ENCODE assay signal across 8 cellular contexts in genomic region chr12:124479680-124480468, GRCh38.
DNase-seq lines count a peak whose midpoint lies in the region; ATAC-seq, FAIRE-seq and TF ChIP-seq lines count a peak whose summit lies in the region.

No MANE protein-coding gene starts in this region.

- ATAC-seq in HG02610 (IDR thresholded peaks at IDR 0.05; ENCODE audit: unreplicated experiment) (peak; percentile 22), activated B cell treated with CpG ODN at 0.5 μM for 24 hours (ENCODE audit: low read depth) (no peak), naive B cell (ENCODE audit: low read depth in 2 of 2) (peak in 1 of 2 donors; percentile 7)

- POLR2A ChIA-PET in activated B cell treated with CpG ODN at 0.5 μM for 24 hours (lab: Charles Lee), result interaction anchor here (0.7 to 1.3 kb wide), 4 partner anchors 8 to 23 kb away, joined by 4 to 5 read pairs (median 4); no protein-coding TSS in a partner anchor

- no peak for TF ChIP-seq POLR2A in GM12892 (IDR thresholded peaks at IDR 0.05; ENCODE audit: low read depth, low read length)

- H3K4me1 Mint-ChIP-seq in activated B cell treated with CpG ODN at 0.5 μM for 24 hours, result peaks cover 64% of the 10 kb centered on the region
- peaks cover 51 to 60% (median 52%) of the 10 kb centered on the region in 3 donors for H3K4me1 Mint-ChIP-seq in naive B cell

- H3K27me3 Mint-ChIP-seq in activated B cell treated with CpG ODN at 0.5 μM for 24 hours (no peaks in the 10 kb centered on the region), naive B cell (no peaks in the 10 kb centered on the region)

- CTCF ChIA-PET in activated B cell treated with CpG ODN at 0.5 μM for 24 hours (lab: Charles Lee), result no interaction called here

- TF ChIP-seq CTCF in activated B cell treated with CpG ODN at 0.5 μM for 24 hours (IDR thresholded peaks at IDR 0.05), result no peak

- peak overlapping the region; percentile 7 for H3K4me3 Mint-ChIP-seq in activated B cell treated with CpG ODN at 0.5 μM for 24 hours
- peak overlapping the region in 3 of 8 donors; percentile 33 to 51 (median 47) for H3K4me3 Mint-ChIP-seq in naive B cell

- intact Hi-C loops in activated B cell treated with CpG ODN at 0.5 μM for 24 hours (cut with micrococcal nuclease), result no loop called here

- H3K36me3 Mint-ChIP-seq in activated B cell treated with CpG ODN at 0.5 μM for 24 hours (ENCODE audit: low read depth), result peaks cover 67% of the 10 kb centered on the region
- H3K36me3 Mint-ChIP-seq in naive B cell, result peaks cover 22 to 56% of the 10 kb centered on the region in 2 donors

- DNase-seq in GM12892 (ENCODE audit: insufficient read length) (no peak), activated B cell treated with CpG ODN at 0.5 μM for 24 hours (no peak), naive B cell (no peak), kidney glomerular epithelial cell (lab: John Stamatoyannopoulos, UW) (no peak), NCI-H2029 treated with DMSO at 0.1 percent for 48 hours (lab: John Stamatoyannopoulos, UW) (no peak), NCI-H510A (lab: John Stamatoyannopoulos, UW) (no peak), NCI-H1436 treated with DMSO at 0.1 percent for 48 hours (lab: John Stamatoyannopoulos, UW) (no peak)

- H3K27ac Mint-ChIP-seq in activated B cell treated with CpG ODN at 0.5 μM for 24 hours (peak overlapping the region; percentile 42), naive B cell (peak overlapping the region in 4 of 6 donors; percentile 26 to 86 (median 64))

- H3K9me3 Mint-ChIP-seq in activated B cell treated with CpG ODN at 0.5 μM for 24 hours (peaks cover 5% of the 10 kb centered on the region), naive B cell (peaks cover 5 to 24% (median 17%) of the 10 kb centered on the region in 7 donors)

- FAIRE-seq in GM12892 (lab: Jason Lieb, UNC), result peak; percentile 44
